9 cellular contexts compared by ENCODE assay signal in genomic region chr3:31610700-31611275, GRCh38.
DNase-seq lines count a peak whose midpoint lies in the region; ATAC-seq, FAIRE-seq and TF ChIP-seq lines count a peak whose summit lies in the region.
"Had no signal": no experiment of that assay in that cellular context is flagged by ENCODE, and none has a peak within 500 bp of the region (broad histone marks: within the 10 kb centered on the region; RNA-seq: fewer than 3 reads in every experiment).

No MANE protein-coding gene starts in this region.

- ATAC-seq in sciatic nerve, result no peak

- DNase-seq in EH (ENCODE audit: low read depth), result peak; percentile 59
- peak; percentile 24 for DNase-seq in NB4 (ENCODE audit: low read depth)
- DNase-seq in dorsolateral prefrontal cortex, result peak in 1 of 10 donors; percentile 14
- DNase-seq in neural crest cell (ENCODE audit: low read depth, low spot score), result no peak
- DNase-seq in NK-92 treated with Interleukin-12 subunit alpha and Interleukin-12 subunit beta, amount 100 ng/mL, for 24 hours (lab: John Stamatoyannopoulos, UW), result no peak
- no peak for DNase-seq in NCI-H1048 (lab: John Stamatoyannopoulos, UW)
- no peak for DNase-seq in sciatic nerve (ENCODE audit: low spot score)
- no peak for DNase-seq in GM12892 (ENCODE audit: insufficient read length)

- intact Hi-C loops in dorsolateral prefrontal cortex (cut with DNase I) (no loop called here), sciatic nerve (cut with DNase I) (no loop called here)

- H3K27me3 ChIP-seq in dorsolateral prefrontal cortex, result no peaks in the 10 kb centered on the region

- peaks cover 41% of the 10 kb centered on the region for H3K36me3 Mint-ChIP-seq in neural crest cell (ENCODE audit: low read depth)

- H3K4me1 Mint-ChIP-seq in neural crest cell, result peaks cover 2% of the 10 kb centered on the region

- no peak for FAIRE-seq in GM12892 (lab: Jason Lieb, UNC)

- H3K4me3 ChIP-seq in NB4 (ENCODE audit: low read depth, low read length), result no peak overlapping the region
- no peak overlapping the region for H3K4me3 ChIP-seq in dorsolateral prefrontal cortex

- H3K27me3 Mint-ChIP-seq in neural crest cell (ENCODE audit: low read depth), result no peaks in the 10 kb centered on the region
- H3K27me3 Mint-ChIP-seq: memory B cell had no signal

- H3K27ac ChIP-seq in dorsolateral prefrontal cortex, result no peak overlapping the region

- TF ChIP-seq POLR2A in NB4 (IDR thresholded peaks at IDR 0.05; ENCODE audit: extremely low read depth, insufficient read length) (no peak), GM12892 (IDR thresholded peaks at IDR 0.05; ENCODE audit: low read depth, low read length) (no peak)

- H3K4me3 Mint-ChIP-seq in neural crest cell, result no peak overlapping the region
- H3K4me3 Mint-ChIP-seq: memory B cell had no signal

- H3K9me3 Mint-ChIP-seq in neural crest cell, result peaks cover 12% of the 10 kb centered on the region

- H3K27ac Mint-ChIP-seq in neural crest cell (ENCODE audit: unreplicated experiment), result no peak overlapping the region
- H3K27ac Mint-ChIP-seq: memory B cell had no signal

- TF ChIP-seq CTCF in NB4 (IDR thresholded peaks at IDR 0.05; ENCODE audit: low read depth, low read length) (no peak), dorsolateral prefrontal cortex (IDR thresholded peaks at IDR 0.05 in 54 of 56, conservative IDR thresholded peaks at IDR 0.05 in 2 of 56; ENCODE audit: low read depth in 1 of 56, partially characterized antibody in 56 of 56) (peak in 53 of 56 donors; percentile 21 to 65 (median 49)), neural crest cell (conservative IDR thresholded peaks at IDR 0.05) (peak; percentile 69)

Comparison
In these comparisons a context has a peak if more than half of its experiments do, and no peak if none do; other contexts are left out.
1. DNase-seq: peak in EH (single experiment) and NB4 (single experiment); none in neural crest cell (single experiment), NK-92 treated with Interleukin-12 subunit alpha and Interleukin-12 subunit beta, amount 100 ng/mL, for 24 hours (single experiment), NCI-H1048 (single experiment), sciatic nerve (single experiment) and GM12892 (single experiment).